ENCODE assay signal across 1 cellular context in the genomic region with DNA sequence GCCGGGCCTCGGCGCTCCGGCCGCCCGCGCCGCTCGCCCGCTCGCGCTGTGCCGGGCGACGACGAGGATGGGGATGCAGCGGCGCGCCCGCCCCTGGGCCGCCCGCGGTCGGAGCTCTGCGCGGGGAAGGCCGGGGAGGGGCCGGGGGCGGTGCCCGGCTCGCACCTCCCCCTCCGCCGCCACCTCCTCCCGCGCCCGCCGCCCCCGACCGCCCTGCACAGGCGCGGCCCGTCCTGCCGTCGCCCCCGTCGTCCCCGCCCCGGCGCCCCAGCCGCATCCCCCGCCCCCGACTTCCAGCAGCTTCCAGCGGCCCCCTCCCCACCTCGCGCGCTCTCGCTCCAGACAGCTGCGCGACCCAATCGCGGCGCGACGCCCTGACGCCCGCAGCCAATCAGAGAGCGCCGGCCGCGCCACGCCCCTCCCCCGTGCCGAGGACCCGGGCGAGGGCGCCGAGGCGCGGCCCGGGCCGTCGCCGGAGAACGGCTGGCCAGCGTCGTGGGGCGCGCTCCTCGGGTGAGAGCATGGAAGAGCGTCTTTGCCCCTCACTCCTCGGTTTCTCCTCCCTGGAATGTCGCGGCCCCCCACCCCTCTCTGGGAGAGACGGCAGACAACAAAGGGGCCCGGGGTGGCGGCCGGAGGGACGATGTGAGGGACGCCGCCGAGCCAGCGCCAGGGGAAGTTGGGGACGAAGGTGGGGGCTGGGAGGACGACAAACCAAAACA.
TF ChIP-seq lines count a peak whose summit lies in the region.

A gene with protein sequence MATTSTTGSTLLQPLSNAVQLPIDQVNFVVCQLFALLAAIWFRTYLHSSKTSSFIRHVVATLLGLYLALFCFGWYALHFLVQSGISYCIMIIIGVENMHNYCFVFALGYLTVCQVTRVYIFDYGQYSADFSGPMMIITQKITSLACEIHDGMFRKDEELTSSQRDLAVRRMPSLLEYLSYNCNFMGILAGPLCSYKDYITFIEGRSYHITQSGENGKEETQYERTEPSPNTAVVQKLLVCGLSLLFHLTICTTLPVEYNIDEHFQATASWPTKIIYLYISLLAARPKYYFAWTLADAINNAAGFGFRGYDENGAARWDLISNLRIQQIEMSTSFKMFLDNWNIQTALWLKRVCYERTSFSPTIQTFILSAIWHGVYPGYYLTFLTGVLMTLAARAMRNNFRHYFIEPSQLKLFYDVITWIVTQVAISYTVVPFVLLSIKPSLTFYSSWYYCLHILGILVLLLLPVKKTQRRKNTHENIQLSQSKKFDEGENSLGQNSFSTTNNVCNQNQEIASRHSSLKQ (minus strand): TSS at position 69 of the 722 bp plus-strand sequence. CDS start 70 bp downstream, outside the sequence.

TF ChIP-seq in K562, 482 proteins besides CTCF, POLR2A, EP300 and RAD21 (continued from another document):
- TF ChIP-seq, protein P1, sequence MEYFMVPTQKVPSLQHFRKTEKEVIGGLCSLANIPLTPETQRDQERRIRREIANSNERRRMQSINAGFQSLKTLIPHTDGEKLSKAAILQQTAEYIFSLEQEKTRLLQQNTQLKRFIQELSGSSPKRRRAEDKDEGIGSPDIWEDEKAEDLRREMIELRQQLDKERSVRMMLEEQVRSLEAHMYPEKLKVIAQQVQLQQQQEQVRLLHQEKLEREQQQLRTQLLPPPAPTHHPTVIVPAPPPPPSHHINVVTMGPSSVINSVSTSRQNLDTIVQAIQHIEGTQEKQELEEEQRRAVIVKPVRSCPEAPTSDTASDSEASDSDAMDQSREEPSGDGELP (CRISPR knock-in tag; IDR thresholded peaks at IDR 0.05; ENCODE audit: borderline replicate concordance), result no peak; the same call in 1 of the 2 replicates
- TF ChIP-seq, protein P2, sequence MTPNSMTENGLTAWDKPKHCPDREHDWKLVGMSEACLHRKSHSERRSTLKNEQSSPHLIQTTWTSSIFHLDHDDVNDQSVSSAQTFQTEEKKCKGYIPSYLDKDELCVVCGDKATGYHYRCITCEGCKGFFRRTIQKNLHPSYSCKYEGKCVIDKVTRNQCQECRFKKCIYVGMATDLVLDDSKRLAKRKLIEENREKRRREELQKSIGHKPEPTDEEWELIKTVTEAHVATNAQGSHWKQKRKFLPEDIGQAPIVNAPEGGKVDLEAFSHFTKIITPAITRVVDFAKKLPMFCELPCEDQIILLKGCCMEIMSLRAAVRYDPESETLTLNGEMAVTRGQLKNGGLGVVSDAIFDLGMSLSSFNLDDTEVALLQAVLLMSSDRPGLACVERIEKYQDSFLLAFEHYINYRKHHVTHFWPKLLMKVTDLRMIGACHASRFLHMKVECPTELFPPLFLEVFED (CRISPR knock-in tag; conservative IDR thresholded peaks at IDR 0.05), result 0 out of 2 replicates have a peak, but pooled peaks have one; percentile 6
- TF ChIP-seq CBFA2T3 (IDR thresholded peaks at IDR 0.05) (0 out of 2 replicates have a peak, but pooled peaks have one; percentile 6), HIVEP1 (CRISPR knock-in tag; IDR thresholded peaks at IDR 0.05) (no peak), MAZ (CRISPR knock-in tag; conservative IDR thresholded peaks at IDR 0.05 in 1 of 2, IDR thresholded peaks at IDR 0.05 in 1 of 2) (peak; percentile 14 to 86; a peak in 1 of 4 replicates), ZNF354B (CRISPR knock-in tag; IDR thresholded peaks at IDR 0.05) (no peak), GABPA (tag; conservative IDR thresholded peaks at IDR 0.05; ENCODE audit: low read depth) (peak; percentile 36; the same call in 1 of the 2 replicates)
- TF ChIP-seq, protein P3, sequence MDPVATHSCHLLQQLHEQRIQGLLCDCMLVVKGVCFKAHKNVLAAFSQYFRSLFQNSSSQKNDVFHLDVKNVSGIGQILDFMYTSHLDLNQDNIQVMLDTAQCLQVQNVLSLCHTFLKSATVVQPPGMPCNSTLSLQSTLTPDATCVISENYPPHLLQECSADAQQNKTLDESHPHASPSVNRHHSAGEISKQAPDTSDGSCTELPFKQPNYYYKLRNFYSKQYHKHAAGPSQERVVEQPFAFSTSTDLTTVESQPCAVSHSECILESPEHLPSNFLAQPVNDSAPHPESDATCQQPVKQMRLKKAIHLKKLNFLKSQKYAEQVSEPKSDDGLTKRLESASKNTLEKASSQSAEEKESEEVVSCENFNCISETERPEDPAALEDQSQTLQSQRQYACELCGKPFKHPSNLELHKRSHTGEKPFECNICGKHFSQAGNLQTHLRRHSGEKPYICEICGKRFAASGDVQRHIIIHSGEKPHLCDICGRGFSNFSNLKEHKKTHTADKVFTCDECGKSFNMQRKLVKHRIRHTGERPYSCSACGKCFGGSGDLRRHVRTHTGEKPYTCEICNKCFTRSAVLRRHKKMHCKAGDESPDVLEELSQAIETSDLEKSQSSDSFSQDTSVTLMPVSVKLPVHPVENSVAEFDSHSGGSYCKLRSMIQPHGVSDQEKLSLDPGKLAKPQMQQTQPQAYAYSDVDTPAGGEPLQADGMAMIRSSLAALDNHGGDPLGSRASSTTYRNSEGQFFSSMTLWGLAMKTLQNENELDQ (CRISPR knock-in tag; IDR thresholded peaks at IDR 0.05; ENCODE audit: borderline replicate concordance), result no peak
- TF ChIP-seq, protein P4, sequence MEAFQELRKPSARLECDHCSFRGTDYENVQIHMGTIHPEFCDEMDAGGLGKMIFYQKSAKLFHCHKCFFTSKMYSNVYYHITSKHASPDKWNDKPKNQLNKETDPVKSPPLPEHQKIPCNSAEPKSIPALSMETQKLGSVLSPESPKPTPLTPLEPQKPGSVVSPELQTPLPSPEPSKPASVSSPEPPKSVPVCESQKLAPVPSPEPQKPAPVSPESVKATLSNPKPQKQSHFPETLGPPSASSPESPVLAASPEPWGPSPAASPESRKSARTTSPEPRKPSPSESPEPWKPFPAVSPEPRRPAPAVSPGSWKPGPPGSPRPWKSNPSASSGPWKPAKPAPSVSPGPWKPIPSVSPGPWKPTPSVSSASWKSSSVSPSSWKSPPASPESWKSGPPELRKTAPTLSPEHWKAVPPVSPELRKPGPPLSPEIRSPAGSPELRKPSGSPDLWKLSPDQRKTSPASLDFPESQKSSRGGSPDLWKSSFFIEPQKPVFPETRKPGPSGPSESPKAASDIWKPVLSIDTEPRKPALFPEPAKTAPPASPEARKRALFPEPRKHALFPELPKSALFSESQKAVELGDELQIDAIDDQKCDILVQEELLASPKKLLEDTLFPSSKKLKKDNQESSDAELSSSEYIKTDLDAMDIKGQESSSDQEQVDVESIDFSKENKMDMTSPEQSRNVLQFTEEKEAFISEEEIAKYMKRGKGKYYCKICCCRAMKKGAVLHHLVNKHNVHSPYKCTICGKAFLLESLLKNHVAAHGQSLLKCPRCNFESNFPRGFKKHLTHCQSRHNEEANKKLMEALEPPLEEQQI (IDR thresholded peaks at IDR 0.05), result no peak
